Comparison of ENCODE assay signal across 1 cellular context in the genomic region with DNA sequence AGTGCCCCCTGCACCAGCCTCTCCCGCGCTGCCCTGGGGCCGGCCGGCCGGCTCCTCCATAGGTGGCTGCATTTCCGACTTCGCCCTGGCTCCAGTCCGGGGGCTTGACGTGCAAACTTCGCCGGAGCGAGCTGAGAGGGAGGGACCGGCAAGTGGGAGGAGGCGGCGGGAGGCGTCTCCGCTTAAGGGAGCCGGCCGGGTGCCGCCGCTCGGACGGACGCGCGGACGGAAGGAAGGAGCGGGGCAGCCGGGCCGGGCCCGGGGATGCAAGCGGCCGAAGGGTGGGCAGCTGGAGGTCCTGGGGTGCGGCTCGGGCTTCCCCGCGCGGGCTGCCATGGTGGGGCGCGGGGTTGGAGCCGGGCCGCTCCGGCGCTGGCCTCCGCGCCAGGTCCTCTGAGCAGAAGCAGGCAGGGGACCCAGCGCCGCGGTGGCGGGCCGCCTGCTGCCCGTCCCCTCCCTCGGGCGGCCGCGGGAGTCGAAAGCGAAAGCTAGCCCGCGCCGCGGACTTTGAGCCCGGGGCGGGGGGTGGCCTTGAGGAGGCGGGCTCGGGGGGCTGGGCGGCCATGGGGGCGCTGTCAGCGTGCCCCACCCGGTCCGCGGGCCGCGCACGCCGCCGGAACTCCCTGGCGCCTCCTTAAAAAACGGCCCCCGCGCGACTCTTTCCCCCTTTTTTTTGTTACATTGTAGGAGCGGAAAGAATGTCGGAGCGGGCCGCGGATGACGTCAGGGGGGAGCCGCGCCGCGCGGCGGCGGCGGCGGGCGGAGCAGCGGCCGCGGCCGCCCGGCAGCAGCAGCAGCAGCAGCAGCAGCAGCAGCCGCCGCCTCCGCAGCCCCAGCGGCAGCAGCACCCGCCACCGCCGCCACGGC.
A peak's percentile ranks its signal among the peaks of the same experiment; 100 is the strongest.
TF ChIP-seq lines count a peak whose summit lies in the region.

A gene (minus strand): TSS at position 483 of the 867 bp plus-strand sequence.

TF ChIP-seq in HepG2, 621 proteins besides CTCF, POLR2A, EP300 and RAD21 (continued from another document and continues in another):
- TF ChIP-seq, protein P1, sequence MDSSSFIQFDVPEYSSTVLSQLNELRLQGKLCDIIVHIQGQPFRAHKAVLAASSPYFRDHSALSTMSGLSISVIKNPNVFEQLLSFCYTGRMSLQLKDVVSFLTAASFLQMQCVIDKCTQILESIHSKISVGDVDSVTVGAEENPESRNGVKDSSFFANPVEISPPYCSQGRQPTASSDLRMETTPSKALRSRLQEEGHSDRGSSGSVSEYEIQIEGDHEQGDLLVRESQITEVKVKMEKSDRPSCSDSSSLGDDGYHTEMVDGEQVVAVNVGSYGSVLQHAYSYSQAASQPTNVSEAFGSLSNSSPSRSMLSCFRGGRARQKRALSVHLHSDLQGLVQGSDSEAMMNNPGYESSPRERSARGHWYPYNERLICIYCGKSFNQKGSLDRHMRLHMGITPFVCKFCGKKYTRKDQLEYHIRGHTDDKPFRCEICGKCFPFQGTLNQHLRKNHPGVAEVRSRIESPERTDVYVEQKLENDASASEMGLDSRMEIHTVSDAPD (CRISPR knock-in tag; IDR thresholded peaks at IDR 0.05), result no peak
- TF ChIP-seq, protein P2, sequence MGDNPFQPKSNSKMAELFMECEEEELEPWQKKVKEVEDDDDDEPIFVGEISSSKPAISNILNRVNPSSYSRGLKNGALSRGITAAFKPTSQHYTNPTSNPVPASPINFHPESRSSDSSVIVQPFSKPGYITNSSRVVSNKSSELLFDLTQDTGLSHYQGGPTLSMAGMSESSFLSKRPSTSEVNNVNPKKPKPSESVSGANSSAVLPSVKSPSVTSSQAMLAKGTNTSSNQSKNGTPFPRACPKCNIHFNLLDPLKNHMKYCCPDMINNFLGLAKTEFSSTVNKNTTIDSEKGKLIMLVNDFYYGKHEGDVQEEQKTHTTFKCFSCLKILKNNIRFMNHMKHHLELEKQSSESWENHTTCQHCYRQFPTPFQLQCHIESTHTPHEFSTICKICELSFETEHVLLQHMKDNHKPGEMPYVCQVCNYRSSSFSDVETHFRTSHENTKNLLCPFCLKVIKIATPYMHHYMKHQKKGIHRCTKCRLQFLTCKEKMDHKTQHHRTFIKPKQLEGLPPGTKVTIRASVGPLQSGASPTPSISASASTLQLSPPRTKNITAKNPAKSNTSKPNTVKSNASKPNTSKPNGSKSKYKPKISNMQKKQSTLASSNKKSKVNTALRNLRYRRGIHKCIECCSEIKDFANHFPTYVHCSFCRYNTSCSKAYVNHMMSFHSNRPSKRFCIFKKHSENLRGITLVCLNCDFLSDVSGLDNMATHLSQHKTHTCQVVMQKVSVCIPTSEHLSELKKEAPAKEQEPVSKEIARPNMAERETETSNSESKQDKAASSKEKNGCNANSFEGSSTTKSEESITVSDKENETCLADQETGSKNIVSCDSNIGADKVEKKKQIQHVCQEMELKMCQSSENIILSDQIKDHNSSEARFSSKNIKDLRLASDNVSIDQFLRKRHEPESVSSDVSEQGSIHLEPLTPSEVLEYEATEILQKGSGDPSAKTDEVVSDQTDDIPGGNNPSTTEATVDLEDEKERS (CRISPR knock-in tag; IDR thresholded peaks at IDR 0.05), result no peak
- TF ChIP-seq ZNF556 (CRISPR knock-in tag; IDR thresholded peaks at IDR 0.05; ENCODE audit: borderline replicate concordance) (peak; percentile 84; the same call in 1 of the 2 replicates), ZSCAN22 (CRISPR knock-in tag; IDR thresholded peaks at IDR 0.05) (0 out of 2 replicates have a peak, but pooled peaks have one; percentile 40), TARDBP (CRISPR knock-in tag; IDR thresholded peaks at IDR 0.05) (no peak), NAIF1 (CRISPR knock-in tag; IDR thresholded peaks at IDR 0.05; ENCODE audit: borderline replicate concordance) (no peak), ZMYM4 (CRISPR knock-in tag; IDR thresholded peaks at IDR 0.05) (peak; percentile 73; the same call in 1 of the 2 replicates), FOXA1 (IDR thresholded peaks at IDR 0.05) (no peak), FOXA1 (CRISPR knock-in tag; IDR thresholded peaks at IDR 0.05) (no peak), ZNF136 (CRISPR knock-in tag; IDR thresholded peaks at IDR 0.05; ENCODE audit: low read depth) (no peak), ZFYVE20 (CRISPR knock-in tag; IDR thresholded peaks at IDR 0.05; ENCODE audit: borderline replicate concordance, low read depth) (no peak), GZF1 (CRISPR knock-in tag; IDR thresholded peaks at IDR 0.05) (no peak), DNMT1 (CRISPR knock-in tag; IDR thresholded peaks at IDR 0.05) (no peak), NR1H2 (CRISPR knock-in tag; IDR thresholded peaks at IDR 0.05; ENCODE audit: borderline replicate concordance, low read depth) (no peak), PTBP1 (IDR thresholded peaks at IDR 0.05; ENCODE audit: low read depth, low read length, poor library complexity, severe bottlenecking) (no peak), ZNF616 (CRISPR knock-in tag; IDR thresholded peaks at IDR 0.05; ENCODE audit: low read depth) (no peak), PCBP2 (optimal IDR thresholded peaks at IDR 0.05; ENCODE audit: low read depth, low read length, poor library complexity, severe bottlenecking) (no peak), RBFOX2 (IDR thresholded peaks at IDR 0.05; ENCODE audit: low read depth, low read length) (peak; percentile 90), NFYC (CRISPR knock-in tag; IDR thresholded peaks at IDR 0.05) (no peak), KMT2B (CRISPR knock-in tag; IDR thresholded peaks at IDR 0.05) (peak; percentile 84), ZNF552 (CRISPR knock-in tag; IDR thresholded peaks at IDR 0.05; ENCODE audit: borderline replicate concordance) (peak; percentile 31; the same call in 1 of the 2 replicates), ONECUT2 (CRISPR knock-in tag; IDR thresholded peaks at IDR 0.05) (no peak), XRCC5 (optimal IDR thresholded peaks at IDR 0.05; ENCODE audit: low read length) (no peak), PHF20 (CRISPR knock-in tag; IDR thresholded peaks at IDR 0.05) (peak; percentile 40; the same call in 1 of the 2 replicates), CC2D1A (CRISPR knock-in tag; IDR thresholded peaks at IDR 0.05) (no peak), ZC3H13 (CRISPR knock-in tag; IDR thresholded peaks at IDR 0.05) (no peak; the same call in 1 of the 2 replicates), STAG1 (CRISPR knock-in tag; IDR thresholded peaks at IDR 0.05) (no peak), ZNF781 (CRISPR knock-in tag; IDR thresholded peaks at IDR 0.05; ENCODE audit: borderline replicate concordance, not compliant biosample characterization) (no peak), ZC3H4 (CRISPR knock-in tag; IDR thresholded peaks at IDR 0.05; ENCODE audit: borderline replicate concordance) (no peak), TP53 (CRISPR knock-in tag; conservative IDR thresholded peaks at IDR 0.05) (no peak), HNRNPLL (IDR thresholded peaks at IDR 0.05; ENCODE audit: low read depth, low read length, poor library complexity, severe bottlenecking) (peak; percentile 75), GATA4 (IDR thresholded peaks at IDR 0.05; ENCODE audit: borderline replicate concordance, low read depth) (no peak), ZNF563 (CRISPR knock-in tag; IDR thresholded peaks at IDR 0.05) (peak; percentile 56; the same call in 1 of the 2 replicates), ZKSCAN1 (IDR thresholded peaks at IDR 0.05; ENCODE audit: low read length) (no peak), KAT2B (IDR thresholded peaks at IDR 0.05; ENCODE audit: borderline replicate concordance, low read depth, low read length) (no peak), DPF2 (CRISPR knock-in tag; IDR thresholded peaks at IDR 0.05; ENCODE audit: borderline replicate concordance, low read depth) (no peak), ZNF547 (CRISPR knock-in tag; IDR thresholded peaks at IDR 0.05) (peak; percentile 74), SAFB2 (CRISPR knock-in tag; IDR thresholded peaks at IDR 0.05; ENCODE audit: borderline replicate concordance, low read depth) (peak; percentile 86; the same call in 1 of the 2 replicates), MAFG (CRISPR knock-in tag; IDR thresholded peaks at IDR 0.05) (no peak), CHD4 (IDR thresholded peaks at IDR 0.05; ENCODE audit: borderline replicate concordance, low read length) (no peak), HNRNPK (IDR thresholded peaks at IDR 0.05; ENCODE audit: low read depth, low read length, poor library complexity, severe bottlenecking) (no peak), ZNF674 (CRISPR knock-in tag; IDR thresholded peaks at IDR 0.05; ENCODE audit: low read depth) (no peak), ZNF749 (CRISPR knock-in tag; IDR thresholded peaks at IDR 0.05; ENCODE audit: borderline replicate concordance) (peak; percentile 38; the same call in 1 of the 2 replicates), MEF2D (CRISPR knock-in tag; IDR thresholded peaks at IDR 0.05) (no peak), KLF9 (CRISPR knock-in tag; IDR thresholded peaks at IDR 0.05; ENCODE audit: low read depth) (no peak)
- TF ChIP-seq, protein P3, sequence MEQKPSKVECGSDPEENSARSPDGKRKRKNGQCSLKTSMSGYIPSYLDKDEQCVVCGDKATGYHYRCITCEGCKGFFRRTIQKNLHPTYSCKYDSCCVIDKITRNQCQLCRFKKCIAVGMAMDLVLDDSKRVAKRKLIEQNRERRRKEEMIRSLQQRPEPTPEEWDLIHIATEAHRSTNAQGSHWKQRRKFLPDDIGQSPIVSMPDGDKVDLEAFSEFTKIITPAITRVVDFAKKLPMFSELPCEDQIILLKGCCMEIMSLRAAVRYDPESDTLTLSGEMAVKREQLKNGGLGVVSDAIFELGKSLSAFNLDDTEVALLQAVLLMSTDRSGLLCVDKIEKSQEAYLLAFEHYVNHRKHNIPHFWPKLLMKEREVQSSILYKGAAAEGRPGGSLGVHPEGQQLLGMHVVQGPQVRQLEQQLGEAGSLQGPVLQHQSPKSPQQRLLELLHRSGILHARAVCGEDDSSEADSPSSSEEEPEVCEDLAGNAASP (CRISPR knock-in tag; IDR thresholded peaks at IDR 0.05; ENCODE audit: borderline replicate concordance), result no peak
- TF ChIP-seq, protein P4, sequence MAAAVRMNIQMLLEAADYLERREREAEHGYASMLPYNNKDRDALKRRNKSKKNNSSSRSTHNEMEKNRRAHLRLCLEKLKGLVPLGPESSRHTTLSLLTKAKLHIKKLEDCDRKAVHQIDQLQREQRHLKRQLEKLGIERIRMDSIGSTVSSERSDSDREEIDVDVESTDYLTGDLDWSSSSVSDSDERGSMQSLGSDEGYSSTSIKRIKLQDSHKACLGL (CRISPR knock-in tag; IDR thresholded peaks at IDR 0.05), result no peak
- TF ChIP-seq, protein P5, sequence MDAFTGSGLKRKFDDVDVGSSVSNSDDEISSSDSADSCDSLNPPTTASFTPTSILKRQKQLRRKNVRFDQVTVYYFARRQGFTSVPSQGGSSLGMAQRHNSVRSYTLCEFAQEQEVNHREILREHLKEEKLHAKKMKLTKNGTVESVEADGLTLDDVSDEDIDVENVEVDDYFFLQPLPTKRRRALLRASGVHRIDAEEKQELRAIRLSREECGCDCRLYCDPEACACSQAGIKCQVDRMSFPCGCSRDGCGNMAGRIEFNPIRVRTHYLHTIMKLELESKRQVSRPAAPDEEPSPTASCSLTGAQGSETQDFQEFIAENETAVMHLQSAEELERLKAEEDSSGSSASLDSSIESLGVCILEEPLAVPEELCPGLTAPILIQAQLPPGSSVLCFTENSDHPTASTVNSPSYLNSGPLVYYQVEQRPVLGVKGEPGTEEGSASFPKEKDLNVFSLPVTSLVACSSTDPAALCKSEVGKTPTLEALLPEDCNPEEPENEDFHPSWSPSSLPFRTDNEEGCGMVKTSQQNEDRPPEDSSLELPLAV (CRISPR knock-in tag; conservative IDR thresholded peaks at IDR 0.05; ENCODE audit: low read depth), result no peak
- TF ChIP-seq, protein P6, sequence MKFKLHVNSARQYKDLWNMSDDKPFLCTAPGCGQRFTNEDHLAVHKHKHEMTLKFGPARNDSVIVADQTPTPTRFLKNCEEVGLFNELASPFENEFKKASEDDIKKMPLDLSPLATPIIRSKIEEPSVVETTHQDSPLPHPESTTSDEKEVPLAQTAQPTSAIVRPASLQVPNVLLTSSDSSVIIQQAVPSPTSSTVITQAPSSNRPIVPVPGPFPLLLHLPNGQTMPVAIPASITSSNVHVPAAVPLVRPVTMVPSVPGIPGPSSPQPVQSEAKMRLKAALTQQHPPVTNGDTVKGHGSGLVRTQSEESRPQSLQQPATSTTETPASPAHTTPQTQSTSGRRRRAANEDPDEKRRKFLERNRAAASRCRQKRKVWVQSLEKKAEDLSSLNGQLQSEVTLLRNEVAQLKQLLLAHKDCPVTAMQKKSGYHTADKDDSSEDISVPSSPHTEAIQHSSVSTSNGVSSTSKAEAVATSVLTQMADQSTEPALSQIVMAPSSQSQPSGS (CRISPR knock-in tag; IDR thresholded peaks at IDR 0.05), result no peak; the same call in 1 of the 2 replicates
- TF ChIP-seq, protein P7, sequence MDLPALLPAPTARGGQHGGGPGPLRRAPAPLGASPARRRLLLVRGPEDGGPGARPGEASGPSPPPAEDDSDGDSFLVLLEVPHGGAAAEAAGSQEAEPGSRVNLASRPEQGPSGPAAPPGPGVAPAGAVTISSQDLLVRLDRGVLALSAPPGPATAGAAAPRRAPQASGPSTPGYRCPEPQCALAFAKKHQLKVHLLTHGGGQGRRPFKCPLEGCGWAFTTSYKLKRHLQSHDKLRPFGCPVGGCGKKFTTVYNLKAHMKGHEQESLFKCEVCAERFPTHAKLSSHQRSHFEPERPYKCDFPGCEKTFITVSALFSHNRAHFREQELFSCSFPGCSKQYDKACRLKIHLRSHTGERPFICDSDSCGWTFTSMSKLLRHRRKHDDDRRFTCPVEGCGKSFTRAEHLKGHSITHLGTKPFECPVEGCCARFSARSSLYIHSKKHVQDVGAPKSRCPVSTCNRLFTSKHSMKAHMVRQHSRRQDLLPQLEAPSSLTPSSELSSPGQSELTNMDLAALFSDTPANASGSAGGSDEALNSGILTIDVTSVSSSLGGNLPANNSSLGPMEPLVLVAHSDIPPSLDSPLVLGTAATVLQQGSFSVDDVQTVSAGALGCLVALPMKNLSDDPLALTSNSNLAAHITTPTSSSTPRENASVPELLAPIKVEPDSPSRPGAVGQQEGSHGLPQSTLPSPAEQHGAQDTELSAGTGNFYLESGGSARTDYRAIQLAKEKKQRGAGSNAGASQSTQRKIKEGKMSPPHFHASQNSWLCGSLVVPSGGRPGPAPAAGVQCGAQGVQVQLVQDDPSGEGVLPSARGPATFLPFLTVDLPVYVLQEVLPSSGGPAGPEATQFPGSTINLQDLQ (CRISPR knock-in tag; IDR thresholded peaks at IDR 0.05), result 0 out of 2 replicates have a peak, but pooled peaks have one; percentile 48
- TF ChIP-seq, protein P8, sequence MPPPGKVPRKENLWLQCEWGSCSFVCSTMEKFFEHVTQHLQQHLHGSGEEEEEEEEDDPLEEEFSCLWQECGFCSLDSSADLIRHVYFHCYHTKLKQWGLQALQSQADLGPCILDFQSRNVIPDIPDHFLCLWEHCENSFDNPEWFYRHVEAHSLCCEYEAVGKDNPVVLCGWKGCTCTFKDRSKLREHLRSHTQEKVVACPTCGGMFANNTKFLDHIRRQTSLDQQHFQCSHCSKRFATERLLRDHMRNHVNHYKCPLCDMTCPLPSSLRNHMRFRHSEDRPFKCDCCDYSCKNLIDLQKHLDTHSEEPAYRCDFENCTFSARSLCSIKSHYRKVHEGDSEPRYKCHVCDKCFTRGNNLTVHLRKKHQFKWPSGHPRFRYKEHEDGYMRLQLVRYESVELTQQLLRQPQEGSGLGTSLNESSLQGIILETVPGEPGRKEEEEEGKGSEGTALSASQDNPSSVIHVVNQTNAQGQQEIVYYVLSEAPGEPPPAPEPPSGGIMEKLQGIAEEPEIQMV (CRISPR knock-in tag; IDR thresholded peaks at IDR 0.05; ENCODE audit: low read depth), result peak; percentile 77; the same call in 1 of the 2 replicates
- TF ChIP-seq, protein P9, sequence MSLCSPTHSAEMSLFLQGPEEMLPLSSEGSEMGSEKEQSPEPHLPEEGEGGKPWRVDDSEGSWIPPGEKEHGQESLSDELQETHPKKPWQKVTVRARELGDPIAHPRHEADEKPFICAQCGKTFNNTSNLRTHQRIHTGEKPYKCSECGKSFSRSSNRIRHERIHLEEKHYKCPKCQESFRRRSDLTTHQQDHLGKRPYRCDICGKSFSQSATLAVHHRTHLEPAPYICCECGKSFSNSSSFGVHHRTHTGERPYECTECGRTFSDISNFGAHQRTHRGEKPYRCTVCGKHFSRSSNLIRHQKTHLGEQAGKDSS (CRISPR knock-in tag; IDR thresholded peaks at IDR 0.05; ENCODE audit: borderline replicate concordance, low read depth), result no peak
